ENCODE assay signal across 13 cellular contexts in genomic region chr3:106560451-106560966, GRCh38.
DNase-seq lines count a peak whose midpoint lies in the region; ATAC-seq, FAIRE-seq and TF ChIP-seq lines count a peak whose summit lies in the region.
"Had no signal": no experiment of that assay in that cellular context is flagged by ENCODE, and none has a peak within 500 bp of the region (broad histone marks: within the 10 kb centered on the region; RNA-seq: fewer than 3 reads in every experiment).

No MANE protein-coding gene starts in this region.

- no peak for TF ChIP-seq CTCF in AG10803 (conservative IDR thresholded peaks at IDR 0.05; ENCODE audit: low read length)
- no peak for TF ChIP-seq CTCF in kidney epithelial cell (IDR thresholded peaks at IDR 0.05; ENCODE audit: insufficient read depth, low read length, poor library complexity, severe bottlenecking)

- DNase-seq in AG10803 (ENCODE audit: low read depth) = peak; percentile 95
- DNase-seq in Jurkat, Clone E6-1 (ENCODE audit: low read depth, low spot score) = peak; percentile 30
- DNase-seq in amniotic stem cell (lab: John Stamatoyannopoulos, UW) = peak; percentile 8
- DNase-seq in kidney epithelial cell (ENCODE audit: low read depth) = peak; percentile 53
- DNase-seq in activated T-cell treated with anti-CD3 and anti-CD28 coated beads, Interleukin-2, amount 50 U/mL, for 48 hours = no peak
- DNase-seq in RCC 7860 (ENCODE audit: low spot score) = no peak
- DNase-seq: activated CD4-positive, alpha-beta T cell treated with anti-CD3 and anti-CD28 coated beads for 1 hour; occipital lobe; Peyer's patch; stimulated activated CD4-positive, alpha-beta T cell treated with anti-CD3 and anti-CD28 coated beads, Interleukin-2, amount 100 ng/mL, for 48 hours had no signal

- H3K4me3 ChIP-seq in AG10803 (ENCODE audit: low read length) = no peak overlapping the region
- no peak overlapping the region for H3K4me3 ChIP-seq in Jurkat, Clone E6-1 (ENCODE audit: low read length)
- no peak overlapping the region for H3K4me3 ChIP-seq in kidney epithelial cell (ENCODE audit: low read depth, low read length)
- H3K4me3 ChIP-seq: Peyer's patch had no signal

- no peaks in the 10 kb centered on the region for H3K27me3 ChIP-seq in kidney epithelial cell (ENCODE audit: control insufficient read depth, insufficient read depth, low read length)
- H3K27me3 ChIP-seq: Peyer's patch had no signal

- H3K36me3 ChIP-seq in kidney epithelial cell (ENCODE audit: control insufficient read depth, insufficient read depth, low read length) = no peaks in the 10 kb centered on the region
- H3K36me3 ChIP-seq: Peyer's patch had no signal

- ATAC-seq in HG02884 (IDR thresholded peaks at IDR 0.05; ENCODE audit: unreplicated experiment) (no peak), HG02870 (IDR thresholded peaks at IDR 0.05; ENCODE audit: unreplicated experiment) (no peak)

- no peak for FAIRE-seq in RCC 7860 (lab: Jason Lieb, UNC)
- FAIRE-seq: GM18507 had no signal

Comparison
In these comparisons a context has a peak if more than half of its experiments do, and no peak if none do; other contexts are left out.
1. DNase-seq: peak in AG10803 (single experiment), Jurkat, Clone E6-1 (single experiment), amniotic stem cell (single experiment) and kidney epithelial cell (single experiment); none in activated T-cell treated with anti-CD3 and anti-CD28 coated beads, Interleukin-2, amount 50 U/mL, for 48 hours (0 of 2) and RCC 7860 (single experiment).